In the genomic region with DNA sequence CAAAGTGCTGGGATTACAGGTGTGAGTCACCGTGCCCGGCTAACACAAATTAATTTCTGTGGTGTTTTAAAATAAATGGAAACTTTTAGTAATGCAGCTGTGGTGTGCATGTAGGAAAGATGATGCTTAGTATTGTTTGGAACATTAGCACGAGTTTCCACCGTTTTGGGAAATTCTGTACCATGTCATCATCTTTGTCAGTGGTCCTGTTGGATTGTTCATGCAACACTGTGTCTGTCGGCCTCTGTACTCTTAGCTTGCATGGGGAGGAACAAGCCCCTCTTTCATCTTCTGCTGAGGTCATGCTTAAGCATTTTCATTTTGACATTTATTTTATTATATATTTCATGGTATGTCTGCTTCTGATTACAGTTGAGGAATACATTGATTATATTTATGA, we compare ENCODE assay signal across 35 cellular contexts. TPM values are rescaled to one million over a fixed set of nuclear protein-coding genes. Genes with fewer than 3 reads are reported as not detected.
"Had no signal": no experiment of that assay in that cellular context is flagged by ENCODE, and none has a peak within 500 bp of the region (broad histone marks: within the 10 kb centered on the region; RNA-seq: fewer than 3 reads in every experiment).

No MANE protein-coding gene starts in this region.

- H3K4me3 ChIP-seq: body of pancreas, esophagus squamous epithelium, gastroesophageal sphincter had no signal

- H3K4me1 Mint-ChIP-seq: activated CD4-positive, alpha-beta T cell treated with anti-CD3 and anti-CD28 coated beads for 36 hours; activated CD8-positive, alpha-beta memory T cell treated with anti-CD3 and anti-CD28 coated beads, Interleukin-2, amount 10 ng/mL, durations not matched to agents 7 days and 5 days; activated naive CD4-positive, alpha-beta T cell treated with anti-CD3 and anti-CD28 coated beads, Interleukin-2, amount 50 U/mL, for 24 hours; activated naive CD8-positive, alpha-beta T cell treated with anti-CD3 and anti-CD28 coated beads, Interleukin-2, amount 10 ng/mL, durations not matched to agents 7 days and 5 days; activated T-helper 17 cell treated with anti-CD3 and anti-CD28 coated beads, Interleukin-2, amount 50 U/mL, for 72 hours had no signal

- H3K27me3 Mint-ChIP-seq: activated CD4-positive, alpha-beta memory T cell treated with anti-CD3 and anti-CD28 coated beads for 36 hours; activated CD4-positive, alpha-beta T cell treated with anti-CD3 and anti-CD28 coated beads, Interleukin-2, amount 10 ng/mL, durations not matched to agents 24 days and 14 days; activated naive CD4-positive, alpha-beta T cell treated with anti-CD3 and anti-CD28 coated beads, Interleukin-2, amount 50 U/mL, for 24 hours had no signal

- H3K27ac Mint-ChIP-seq: activated CD4-positive, alpha-beta memory T cell treated with anti-CD3 and anti-CD28 coated beads for 36 hours; activated CD4-positive, alpha-beta T cell treated with anti-CD3 and anti-CD28 coated beads for 36 hours; activated CD4-positive, alpha-beta T cell treated with anti-CD3 and anti-CD28 coated beads, Interleukin-2, amount 10 ng/mL, durations not matched to agents 24 days and 14 days; activated CD8-positive, alpha-beta memory T cell treated with anti-CD3 and anti-CD28 coated beads, Interleukin-2, amount 10 ng/mL, durations not matched to agents 7 days and 5 days; activated CD8-positive, alpha-beta T cell treated with anti-CD3 and anti-CD28 coated beads, Interleukin-2, amount 10 ng/mL, durations not matched to agents 7 days and 5 days; activated naive CD4-positive, alpha-beta T cell treated with anti-CD3 and anti-CD28 coated beads for 36 hours; activated naive CD4-positive, alpha-beta T cell treated with anti-CD3 and anti-CD28 coated beads, Interleukin-2, amount 50 U/mL, for 24 hours; activated naive CD8-positive, alpha-beta T cell treated with anti-CD3 and anti-CD28 coated beads, Interleukin-2, amount 10 ng/mL, durations not matched to agents 7 days and 5 days; activated T-helper 17 cell treated with anti-CD3 and anti-CD28 coated beads, Interleukin-2, amount 50 U/mL, for 72 hours; T-helper 17 cell; T-helper 2 cell treated with Interferon-gamma antibody and Interleukin-4, amounts not matched to agents 5 μg/mL and 100 μg/mL, for 36 hours had no signal

- H3K4me1 ChIP-seq: body of pancreas, esophagus squamous epithelium, gastroesophageal sphincter had no signal

- H3K4me3 Mint-ChIP-seq: activated CD4-positive, alpha-beta memory T cell treated with anti-CD3 and anti-CD28 coated beads for 36 hours; activated CD4-positive, alpha-beta T cell treated with anti-CD3 and anti-CD28 coated beads for 36 hours; activated CD4-positive, alpha-beta T cell treated with anti-CD3 and anti-CD28 coated beads, Interleukin-2, amount 10 ng/mL, durations not matched to agents 24 days and 14 days; activated CD8-positive, alpha-beta memory T cell treated with anti-CD3 and anti-CD28 coated beads, Interleukin-2, amount 10 ng/mL, durations not matched to agents 7 days and 5 days; activated CD8-positive, alpha-beta T cell treated with anti-CD3 and anti-CD28 coated beads, Interleukin-2, amount 10 ng/mL, durations not matched to agents 7 days and 5 days; activated naive CD4-positive, alpha-beta T cell treated with anti-CD3 and anti-CD28 coated beads for 36 hours; activated naive CD4-positive, alpha-beta T cell treated with anti-CD3 and anti-CD28 coated beads, Interleukin-2, amount 50 U/mL, for 24 hours; activated naive CD8-positive, alpha-beta T cell treated with anti-CD3 and anti-CD28 coated beads, Interleukin-2, amount 10 ng/mL, durations not matched to agents 7 days and 5 days; activated T-cell treated with anti-CD3 and anti-CD28 coated beads, Interleukin-2, amount 50 U/mL, for 4 hours; activated T-helper 17 cell treated with anti-CD3 and anti-CD28 coated beads, Interleukin-2, amount 50 U/mL, for 72 hours; T-helper 17 cell; T-helper 2 cell treated with Interferon-gamma antibody and Interleukin-4, amounts not matched to agents 5 μg/mL and 100 μg/mL, for 36 hours had no signal

- H3K36me3 ChIP-seq: esophagus squamous epithelium, gastroesophageal sphincter, WERI-Rb-1 had no signal

- H3K27ac ChIP-seq: body of pancreas, epithelial cell of prostate, esophagus squamous epithelium, gastroesophageal sphincter, WERI-Rb-1 had no signal

- H3K36me3 Mint-ChIP-seq: activated CD4-positive, alpha-beta memory T cell treated with anti-CD3 and anti-CD28 coated beads for 36 hours; activated CD8-positive, alpha-beta memory T cell treated with anti-CD3 and anti-CD28 coated beads, Interleukin-2, amount 10 ng/mL, durations not matched to agents 7 days and 5 days; activated naive CD4-positive, alpha-beta T cell treated with anti-CD3 and anti-CD28 coated beads, Interleukin-2, amount 50 U/mL, for 24 hours; activated naive CD8-positive, alpha-beta T cell treated with anti-CD3 and anti-CD28 coated beads, Interleukin-2, amount 10 ng/mL, durations not matched to agents 7 days and 5 days had no signal

- DNase-seq: activated CD4-positive, alpha-beta memory T cell treated with anti-CD3 and anti-CD28 coated beads for 36 hours; activated CD4-positive, alpha-beta T cell treated with anti-CD3 and anti-CD28 coated beads for 36 hours; activated CD4-positive, alpha-beta T cell treated with anti-CD3 and anti-CD28 coated beads, Interleukin-2, amount 10 ng/mL, durations not matched to agents 24 days and 14 days; activated CD4-positive, CD25-positive, alpha-beta regulatory T cell; activated CD4-positive, CD25-positive, alpha-beta regulatory T cell treated with anti-CD3 and anti-CD28 coated beads, Interleukin-2, amount 50 U/mL, for 72 hours; activated CD8-positive, alpha-beta memory T cell treated with anti-CD3 and anti-CD28 coated beads, Interleukin-2, amount 10 ng/mL, durations not matched to agents 7 days and 5 days; activated CD8-positive, alpha-beta memory T cell treated with anti-CD3 and anti-CD28 coated beads, Interleukin-2, amount 50 U/mL, for 4 hours; activated CD8-positive, alpha-beta T cell treated with anti-CD3 and anti-CD28 coated beads, Interleukin-2, amount 10 ng/mL, durations not matched to agents 7 days and 5 days; activated effector memory CD4-positive, alpha-beta T cell treated with Interleukin-2 at 50 U/mL for 16 hours; activated gamma-delta T cell treated with Interleukin-2 at 50 U/mL for 16 hours; activated naive CD4-positive, alpha-beta T cell treated with anti-CD3 and anti-CD28 coated beads for 36 hours; activated naive CD8-positive, alpha-beta T cell treated with anti-CD3 and anti-CD28 coated beads, Interleukin-2, amount 10 ng/mL, durations not matched to agents 7 days and 5 days; activated T-cell treated with anti-CD3 and anti-CD28 coated beads, Interleukin-2, amount 50 U/mL, for 4 hours; amniotic stem cell; anterior cingulate cortex; body of pancreas; caudate nucleus; cortex of kidney; dermis blood vessel endothelial cell; effector CD8-positive, alpha-beta T cell; esophagus squamous epithelium; foreskin melanocyte; T-helper 1 cell; T-helper 17 cell; T1000; WERI-Rb-1 had no signal

- H3K9me3 ChIP-seq: body of pancreas, esophagus squamous epithelium, gastroesophageal sphincter had no signal

- H3K27me3 ChIP-seq: body of pancreas, esophagus squamous epithelium, gastroesophageal sphincter had no signal

- ATAC-seq: activated CD4-positive, alpha-beta T cell treated with anti-CD3 and anti-CD28 coated beads for 36 hours; activated CD8-positive, alpha-beta memory T cell treated with anti-CD3 and anti-CD28 coated beads, Interleukin-2, amount 10 ng/mL, durations not matched to agents 7 days and 5 days; activated CD8-positive, alpha-beta T cell treated with anti-CD3 and anti-CD28 coated beads, Interleukin-2, amount 10 ng/mL, durations not matched to agents 7 days and 5 days; activated T-cell treated with anti-CD3 and anti-CD28 coated beads, Interleukin-2, amount 50 U/mL, for 4 hours; activated T-helper 17 cell treated with anti-CD3 and anti-CD28 coated beads, Interleukin-2, amount 50 U/mL, for 72 hours; body of pancreas; gastroesophageal sphincter; SK-N-SH treated with all-trans-retinoic acid at 6 μM for 48 hours; T-helper 17 cell had no signal

- H3K9me3 Mint-ChIP-seq: activated CD4-positive, alpha-beta memory T cell treated with anti-CD3 and anti-CD28 coated beads for 36 hours; activated CD4-positive, alpha-beta T cell treated with anti-CD3 and anti-CD28 coated beads, Interleukin-2, amount 10 ng/mL, durations not matched to agents 24 days and 14 days; activated naive CD4-positive, alpha-beta T cell treated with anti-CD3 and anti-CD28 coated beads for 36 hours; activated naive CD4-positive, alpha-beta T cell treated with anti-CD3 and anti-CD28 coated beads, Interleukin-2, amount 50 U/mL, for 24 hours; activated naive CD8-positive, alpha-beta T cell treated with anti-CD3 and anti-CD28 coated beads, Interleukin-2, amount 10 ng/mL, durations not matched to agents 7 days and 5 days; activated T-cell treated with anti-CD3 and anti-CD28 coated beads, Interleukin-2, amount 50 U/mL, for 4 hours; activated T-helper 17 cell treated with anti-CD3 and anti-CD28 coated beads, Interleukin-2, amount 50 U/mL, for 72 hours; T-helper 2 cell treated with Interferon-gamma antibody and Interleukin-4, amounts not matched to agents 5 μg/mL and 100 μg/mL, for 36 hours had no signal

RNA-seq across cellular contexts. Expression of a gene that starts 28.5 kb away (rescaled TPM):
- total RNA-seq: activated CD4-positive, alpha-beta memory T cell treated with anti-CD3 and anti-CD28 coated beads for 36 hours; activated CD8-positive, alpha-beta memory T cell treated with anti-CD3 and anti-CD28 coated beads for 36 hours; activated CD8-positive, alpha-beta T cell treated with anti-CD3 and anti-CD28 coated beads, Interleukin-2, amount 10 ng/mL, durations not matched to agents 7 days and 5 days; endothelial cell of umbilical vein; fibroblast of villous mesenchyme had no signal
